8 cellular contexts compared by ENCODE assay signal in the genomic region with DNA sequence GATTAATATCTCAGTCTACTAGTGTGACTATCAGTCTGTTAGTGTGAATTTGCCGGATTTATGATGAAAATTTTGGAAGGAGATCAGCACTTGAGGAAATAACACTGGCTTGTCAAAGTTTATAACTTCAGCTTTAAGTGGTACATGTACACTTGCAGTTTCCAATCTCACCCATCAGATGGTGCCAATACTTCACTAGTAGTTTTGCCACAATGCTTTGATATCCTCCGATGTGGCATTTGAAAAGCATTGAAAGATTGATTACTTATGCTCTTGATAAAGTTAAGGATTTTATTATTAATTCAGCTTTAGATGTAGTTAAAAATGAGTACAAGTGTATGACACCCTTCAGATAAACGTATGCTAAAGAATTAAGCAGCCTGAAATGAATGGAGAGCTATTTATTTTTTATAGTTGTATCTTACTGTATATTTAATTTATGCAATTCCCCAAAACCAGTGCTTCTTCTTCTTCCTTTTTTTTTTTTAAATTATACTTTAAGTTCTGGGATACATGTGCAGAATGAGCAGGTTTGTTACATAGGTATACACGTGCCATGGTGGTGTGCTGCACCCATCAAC.
DNase-seq lines count a peak whose midpoint lies in the region; ATAC-seq, FAIRE-seq and TF ChIP-seq lines count a peak whose summit lies in the region.

No MANE protein-coding gene starts in this region.

- no peaks in the 10 kb centered on the region for H3K9me1 ChIP-seq in endothelial cell of umbilical vein (replicated peaks; ENCODE audit: control insufficient read depth, extremely low read depth, insufficient read depth, low read length)

- DNase-seq in AG04450 (ENCODE audit: low read depth, low spot score) = peak; percentile 8
- no peak for DNase-seq in GM06990 (ENCODE audit: extremely low read depth, insufficient read length)
- peak; percentile 88 for DNase-seq in NCI-H1694 (lab: John Stamatoyannopoulos, UW)
- peak; percentile 70 for DNase-seq in endothelial cell of umbilical vein (ENCODE audit: low read depth, low spot score)
- DNase-seq in HuH-7.5 (ENCODE audit: low spot score) = no peak

- no peak overlapping the region for H3K4me3 ChIP-seq in AG04450 (ENCODE audit: low read depth, low read length)
- no peak overlapping the region for H3K4me3 ChIP-seq in GM06990 (replicated peaks; ENCODE audit: low read depth, low read length)
- no peak overlapping the region for H3K4me3 ChIP-seq in SU-DHL-6 (ENCODE audit: insufficient read depth, low read length, poor library complexity, severe bottlenecking)
- no peak overlapping the region for H3K4me3 ChIP-seq in endothelial cell of umbilical vein (replicated peaks in 1 of 3; ENCODE audit: insufficient read depth in 1 of 3, low read depth in 1 of 3, low read length in 3 of 3)

- H3K36me3 ChIP-seq in GM06990 (ENCODE audit: control insufficient read depth, insufficient read depth, low read length) = no peaks in the 10 kb centered on the region
- no peaks in the 10 kb centered on the region for H3K36me3 ChIP-seq in SU-DHL-6 (ENCODE audit: low read length)
- H3K36me3 ChIP-seq in endothelial cell of umbilical vein (ENCODE audit: control insufficient read depth in 2 of 2, extremely low read depth in 1 of 2, insufficient read depth in 2 of 2, low read length in 2 of 2) = no peaks in the 10 kb centered on the region

- no peak overlapping the region for H3K27ac ChIP-seq in AG04450 (ENCODE audit: low read depth, low read length)
- H3K27ac ChIP-seq in SU-DHL-6 (ENCODE audit: low read depth, low read length) = no peak overlapping the region
- H3K27ac ChIP-seq in endothelial cell of umbilical vein (ENCODE audit: insufficient read depth, low read depth, low read length) = no peak overlapping the region

- CTCF ChIA-PET in AG04450 (lab: Charles Lee) (interaction anchor here (0.5 to 8.4 kb wide), 55 partner anchors 8 to 714 kb away, joined by 3 to 282 read pairs (median 5); a partner anchor contains a TSS), endothelial cell of umbilical vein (lab: Charles Lee) (interaction anchor here (0.5 to 8.3 kb wide), 41 partner anchors 10 to 1346 kb away, joined by 3 to 182 read pairs (median 5); no protein-coding TSS in a partner anchor)

- no peak overlapping the region for H2AFZ ChIP-seq in SU-DHL-6 (ENCODE audit: low read depth, low read length, severe bottlenecking)
- H2AFZ ChIP-seq in endothelial cell of umbilical vein (ENCODE audit: low read depth, low read length) = no peak overlapping the region

- H3K9ac ChIP-seq in SU-DHL-6 (ENCODE audit: low read length) (no peak overlapping the region), endothelial cell of umbilical vein (replicated peaks; ENCODE audit: extremely low read depth, insufficient read depth, low read length) (no peak overlapping the region)

- dilution Hi-C loops in endothelial cell of umbilical vein (cut with MboI; ENCODE audit: extremely low pct_ligation_motif_present, low sequenced_read_pairs) = no loop called here

- no peaks in the 10 kb centered on the region for H4K20me1 ChIP-seq in SU-DHL-6 (ENCODE audit: low read depth, low read length)
- no peaks in the 10 kb centered on the region for H4K20me1 ChIP-seq in endothelial cell of umbilical vein (replicated peaks; ENCODE audit: control insufficient read depth, extremely low read depth, insufficient read depth, low read length)

- H3F3A ChIP-seq in SU-DHL-6 (ENCODE audit: insufficient read depth) = no peaks in the 10 kb centered on the region

- no peaks in the 10 kb centered on the region for H3K4me1 ChIP-seq in endothelial cell of umbilical vein (ENCODE audit: control insufficient read depth, extremely low read depth, insufficient read depth, low read length)

- no peaks in the 10 kb centered on the region for H3K27me3 Mint-ChIP-seq in nephron (ENCODE audit: low read depth)

- no TSS peak for BruUV-seq in endothelial cell of umbilical vein (replicated peaks; lab: Mats Ljungman, UMichigan)

- peaks cover 7% of the 10 kb centered on the region for H3K9me3 Mint-ChIP-seq in nephron

- no peaks in the 10 kb centered on the region for H3K9me3 ChIP-seq in AG04450 (ENCODE audit: control insufficient read depth, insufficient read depth, low read length)
- H3K9me3 ChIP-seq in SU-DHL-6 (ENCODE audit: insufficient read depth, low read length) = no peaks in the 10 kb centered on the region
- H3K9me3 ChIP-seq in endothelial cell of umbilical vein (replicated peaks; ENCODE audit: control insufficient read depth, insufficient read depth, low read length) = no peaks in the 10 kb centered on the region

- peak overlapping the region in 2 of 3 experiments; percentile 12 to 19 for H3K27ac Mint-ChIP-seq in nephron

- H3K36me3 Mint-ChIP-seq in nephron (ENCODE audit: low read depth) = no peaks in the 10 kb centered on the region

- TF ChIP-seq CTCF in AG04450 (IDR thresholded peaks at IDR 0.05; ENCODE audit: low read depth, low read length) (peak; percentile 83), GM06990 (IDR thresholded peaks at IDR 0.05; ENCODE audit: insufficient read depth, low read length, poor library complexity, severe bottlenecking) (peak; percentile 58), SU-DHL-6 (IDR thresholded peaks at IDR 0.05; ENCODE audit: insufficient read depth, low read length, poor library complexity, severe bottlenecking) (peak; percentile 44), endothelial cell of umbilical vein (IDR thresholded peaks at IDR 0.05; ENCODE audit: extremely low read depth in 1 of 2, insufficient read depth in 1 of 2, low read depth in 1 of 2, low read length in 2 of 2) (peak; percentile 38 to 53), nephron (IDR thresholded peaks at IDR 0.05; ENCODE audit: unreplicated experiment in 3 of 3) (peak; percentile 85 to 93 (median 86))

- H3K27me3 ChIP-seq in AG04450 (ENCODE audit: control insufficient read depth, insufficient read depth, low read length) = peaks cover 9% of the 10 kb centered on the region
- H3K27me3 ChIP-seq in GM06990 (replicated peaks; ENCODE audit: control insufficient read depth, insufficient read depth, low read length) = peaks cover 1% of the 10 kb centered on the region
- no peaks in the 10 kb centered on the region for H3K27me3 ChIP-seq in SU-DHL-6 (ENCODE audit: low read length)
- peaks cover 8 to 25% of the 10 kb centered on the region in 2 experiments for H3K27me3 ChIP-seq in endothelial cell of umbilical vein (ENCODE audit: control insufficient read depth in 2 of 2, insufficient read depth in 2 of 2, low read length in 2 of 2)

- no peak for TF ChIP-seq POLR2A in endothelial cell of umbilical vein (IDR thresholded peaks at IDR 0.05; ENCODE audit: low read depth, low read length)

- peak; percentile 91 for FAIRE-seq in endothelial cell of umbilical vein (lab: Jason Lieb, UNC)

- POLR2A ChIA-PET in AG04450 (lab: Yijun Ruan, JAX) = interaction anchor here (0.6 to 1.3 kb wide), 2 partner anchors 8 to 183 kb away, joined by 6 to 7 read pairs; no protein-coding TSS in a partner anchor
- POLR2A ChIA-PET in endothelial cell of umbilical vein (lab: Charles Lee) = no interaction called here

- H3K4me3 Mint-ChIP-seq in nephron = no peak overlapping the region

- intact Hi-C loops in endothelial cell of umbilical vein (cut with micrococcal nuclease) = loop anchor here (1.0 to 5.0 kb wide), 4 partner anchors 183 to 711 kb away; no protein-coding TSS in a partner anchor

- H3K79me2 ChIP-seq in SU-DHL-6 (ENCODE audit: insufficient read depth, low read length) (no peaks in the 10 kb centered on the region), endothelial cell of umbilical vein (ENCODE audit: control insufficient read depth, insufficient read depth, low read length) (no peaks in the 10 kb centered on the region)

- no peak overlapping the region for H3K4me2 ChIP-seq in SU-DHL-6 (ENCODE audit: low read depth, low read length, poor library complexity, severe bottlenecking)
- no peak overlapping the region for H3K4me2 ChIP-seq in endothelial cell of umbilical vein (ENCODE audit: insufficient read depth, low read length)

- peaks cover 29% of the 10 kb centered on the region for H3K4me1 Mint-ChIP-seq in nephron

- no peak for ATAC-seq in HG02571 (IDR thresholded peaks at IDR 0.05; ENCODE audit: unreplicated experiment)

- no peaks in the 10 kb centered on the region for H3K9me2 ChIP-seq in SU-DHL-6 (replicated peaks; ENCODE audit: insufficient read depth, low read length)

TF ChIP-seq in endothelial cell of umbilical vein, 7 proteins besides CTCF, POLR2A, EP300 and RAD21:
- TF ChIP-seq GATA2 (IDR thresholded peaks at IDR 0.05; ENCODE audit: insufficient read depth, insufficient read length, low read depth, low read length) (no peak), MYC (IDR thresholded peaks at IDR 0.05; ENCODE audit: low read depth, low read length) (no peak), FOS (IDR thresholded peaks at IDR 0.05; ENCODE audit: borderline replicate concordance, insufficient read depth, low read length) (no peak), EZH2 (IDR thresholded peaks at IDR 0.05; ENCODE audit: borderline replicate concordance, low read depth, low read length, severe bottlenecking) (no peak), POLR2AphosphoS5 (IDR thresholded peaks at IDR 0.05; ENCODE audit: insufficient read depth, low read depth, low read length) (no peak), JUN (IDR thresholded peaks at IDR 0.05; ENCODE audit: borderline replicate concordance, insufficient read depth, insufficient read length, low read depth) (no peak)
- TF ChIP-seq, protein P1, sequence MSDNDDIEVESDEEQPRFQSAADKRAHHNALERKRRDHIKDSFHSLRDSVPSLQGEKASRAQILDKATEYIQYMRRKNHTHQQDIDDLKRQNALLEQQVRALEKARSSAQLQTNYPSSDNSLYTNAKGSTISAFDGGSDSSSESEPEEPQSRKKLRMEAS (IDR thresholded peaks at IDR 0.05; ENCODE audit: insufficient read depth, insufficient read length) = no peak

Comparison
In these comparisons a context has a peak if more than half of its experiments do, and no peak if none do; other contexts are left out.
1. DNase-seq: peak in AG04450 (single experiment), NCI-H1694 (single experiment) and endothelial cell of umbilical vein (single experiment); none in GM06990 (single experiment) and HuH-7.5 (single experiment).
2. Peak in every context shown above with its lines, with median percentiles within 50 percentile points of each other: CTCF ChIP-seq.